Comparison of ENCODE assay signal across 20 cellular contexts in the genomic region with DNA sequence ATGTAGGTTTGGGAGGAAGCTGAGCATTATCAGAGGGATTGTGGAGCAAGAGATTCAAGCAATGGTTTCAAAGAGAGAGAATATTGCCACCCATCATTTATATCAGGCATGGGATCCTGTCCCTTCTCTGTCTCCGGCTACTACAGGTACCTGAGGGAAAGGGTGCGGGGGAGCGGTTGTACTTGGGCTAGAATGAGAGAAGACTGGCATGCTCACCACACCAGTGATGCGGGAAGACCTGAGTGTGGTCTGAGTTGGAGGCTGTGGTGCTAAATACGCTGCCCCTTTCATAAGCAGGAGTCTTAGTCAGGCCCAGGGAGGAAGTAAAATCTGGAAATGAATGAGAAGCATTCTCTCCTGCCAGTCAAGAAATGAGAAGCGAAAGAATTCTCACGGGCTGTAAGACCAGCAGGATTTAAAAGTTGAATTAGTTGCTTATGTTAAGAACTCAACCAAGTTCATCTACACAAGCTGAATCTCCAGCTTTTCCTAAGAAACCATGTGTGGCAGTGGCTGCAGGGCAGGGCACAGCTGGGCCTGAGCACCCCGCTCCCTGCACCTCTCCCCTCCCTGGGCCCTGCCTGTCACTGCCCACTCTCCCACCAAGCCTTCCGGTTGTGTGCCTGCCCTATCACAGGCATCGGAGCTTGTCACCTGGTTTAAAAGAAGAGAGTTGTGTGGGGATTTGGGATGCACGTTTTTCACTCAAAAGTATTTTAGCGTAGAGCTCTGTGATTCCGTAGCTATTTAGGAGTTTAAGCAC. TPM values are rescaled to one million over a fixed set of nuclear protein-coding genes. Genes with fewer than 3 reads are reported as not detected.
DNase-seq lines count a peak whose midpoint lies in the region; ATAC-seq and TF ChIP-seq lines count a peak whose summit lies in the region.
"Had no signal": no experiment of that assay in that cellular context is flagged by ENCODE, and none has a peak within 500 bp of the region (broad histone marks: within the 10 kb centered on the region; RNA-seq: fewer than 3 reads in every experiment).

No MANE protein-coding gene starts in this region.

- H3K4me3 Mint-ChIP-seq in immature natural killer cell = no peak overlapping the region
- H3K4me3 Mint-ChIP-seq in stimulated activated naive B cell treated with anti-CD40 and anti-IgM and Interleukin-4, amounts not matched to agents 10 μg/mL and 1 μg/mL and 100 μg/mL, for 72 hours = no peak overlapping the region
- H3K4me3 Mint-ChIP-seq: activated naive CD4-positive, alpha-beta T cell treated with anti-CD3 and anti-CD28 coated beads, Interleukin-2, amount 50 U/mL, for 24 hours; activated T-cell treated with anti-CD3 and anti-CD28 coated beads, Interleukin-2, amount 50 U/mL, for 4 hours; WTC11 had no signal

- H3K27ac ChIP-seq in cardiac muscle cell (peak overlapping the region; percentile 49), left ventricle myocardium inferior (replicated peaks) (no peak overlapping the region), RWPE2 (ENCODE audit: poor library complexity, severe bottlenecking) (no peak overlapping the region)
- H3K27ac ChIP-seq: HL-60, suprapubic skin, vagina had no signal

- TF ChIP-seq CTCF in cardiac muscle cell (IDR thresholded peaks at IDR 0.05; ENCODE audit: low read depth, low read length) (no peak), left ventricle myocardium inferior (IDR thresholded peaks at IDR 0.05; ENCODE audit: borderline replicate concordance) (no peak), RWPE2 (IDR thresholded peaks at IDR 0.05; ENCODE audit: poor library complexity, severe bottlenecking) (no peak)

- peaks cover 0 to 6% (median 4%) of the 10 kb centered on the region in 3 donors for H3K27me3 Mint-ChIP-seq in immature natural killer cell (ENCODE audit: low read depth in 3 of 3)
- no peaks in the 10 kb centered on the region for H3K27me3 Mint-ChIP-seq in stimulated activated naive B cell treated with anti-CD40 and anti-IgM and Interleukin-4, amounts not matched to agents 10 μg/mL and 1 μg/mL and 100 μg/mL, for 72 hours
- H3K27me3 Mint-ChIP-seq: activated naive CD4-positive, alpha-beta T cell treated with anti-CD3 and anti-CD28 coated beads, Interleukin-2, amount 50 U/mL, for 24 hours had no signal

- H3K36me3 ChIP-seq in cardiac muscle cell = peaks cover 28% of the 10 kb centered on the region
- H3K36me3 ChIP-seq in left ventricle myocardium inferior = peaks cover 84% of the 10 kb centered on the region
- peaks cover 38% of the 10 kb centered on the region for H3K36me3 ChIP-seq in RWPE2 (ENCODE audit: low read depth)
- H3K36me3 ChIP-seq in H7 (replicated peaks; ENCODE audit: control insufficient read depth, insufficient read depth, low read length) = peaks cover 33% of the 10 kb centered on the region

- DNase-seq in cardiac muscle cell (ENCODE audit: low read depth in 1 of 2, low spot score in 1 of 2) = no peak
- no peak for DNase-seq in left ventricle myocardium inferior
- DNase-seq in RWPE2 (ENCODE audit: low spot score) = peak; percentile 25
- DNase-seq in immature natural killer cell = no peak
- no peak for DNase-seq in stimulated activated naive B cell treated with anti-CD40 and anti-IgM and Interleukin-4, amounts not matched to agents 10 μg/mL and 1 μg/mL and 100 μg/mL, for 72 hours
- DNase-seq in H4 (ENCODE audit: low spot score) = no peak
- DNase-seq in H7 = no peak
- DNase-seq: activated T-cell treated with anti-CD3 and anti-CD28 coated beads, Interleukin-2, amount 50 U/mL, for 4 hours; C1 segment of cervical spinal cord; DMS 273 treated with DMSO at 0.1 percent for 48 hours; IMR-90; NCI-H146 had no signal

- H3K9me3 ChIP-seq in cardiac muscle cell (ENCODE audit: low read depth) = no peaks in the 10 kb centered on the region
- no peaks in the 10 kb centered on the region for H3K9me3 ChIP-seq in left ventricle myocardium inferior (replicated peaks)
- no peaks in the 10 kb centered on the region for H3K9me3 ChIP-seq in RWPE2 (ENCODE audit: severe bottlenecking)
- H3K9me3 ChIP-seq: suprapubic skin, vagina had no signal

- ATAC-seq in RWPE2 (ENCODE audit: low read depth) (no peak), esophagus mucosa (no peak)
- ATAC-seq in stimulated activated naive B cell treated with anti-CD40 and anti-IgM and Interleukin-4, amounts not matched to agents 10 μg/mL and 1 μg/mL and 100 μg/mL, for 72 hours (replicated peaks) = no peak
- ATAC-seq: activated T-cell treated with anti-CD3 and anti-CD28 coated beads, Interleukin-2, amount 50 U/mL, for 4 hours; sciatic nerve; WTC11 had no signal

- H3K9me3 Mint-ChIP-seq in immature natural killer cell = no peaks in the 10 kb centered on the region
- no peaks in the 10 kb centered on the region for H3K9me3 Mint-ChIP-seq in stimulated activated naive B cell treated with anti-CD40 and anti-IgM and Interleukin-4, amounts not matched to agents 10 μg/mL and 1 μg/mL and 100 μg/mL, for 72 hours
- H3K9me3 Mint-ChIP-seq: activated naive CD4-positive, alpha-beta T cell treated with anti-CD3 and anti-CD28 coated beads, Interleukin-2, amount 50 U/mL, for 24 hours; activated T-cell treated with anti-CD3 and anti-CD28 coated beads, Interleukin-2, amount 50 U/mL, for 4 hours had no signal

- H3K4me1 ChIP-seq in cardiac muscle cell (ENCODE audit: low read depth) (peaks cover 7% of the 10 kb centered on the region), left ventricle myocardium inferior (peaks cover 30% of the 10 kb centered on the region), RWPE2 (ENCODE audit: insufficient read depth, poor library complexity, severe bottlenecking) (no peaks in the 10 kb centered on the region)
- H3K4me1 ChIP-seq: suprapubic skin, vagina had no signal

- intact Hi-C loops in left ventricle myocardium inferior (cut with micrococcal nuclease) = no loop called here

- peak overlapping the region in 4 of 6 donors; percentile 3 to 34 (median 32) for H3K27ac Mint-ChIP-seq in immature natural killer cell
- H3K27ac Mint-ChIP-seq in stimulated activated naive B cell treated with anti-CD40 and anti-IgM and Interleukin-4, amounts not matched to agents 10 μg/mL and 1 μg/mL and 100 μg/mL, for 72 hours = peak overlapping the region; percentile 87
- H3K27ac Mint-ChIP-seq: activated naive CD4-positive, alpha-beta T cell treated with anti-CD3 and anti-CD28 coated beads, Interleukin-2, amount 50 U/mL, for 24 hours; WTC11 had no signal

- H3K4me1 Mint-ChIP-seq in immature natural killer cell = peaks cover 32 to 44% of the 10 kb centered on the region in 2 donors
- no peaks in the 10 kb centered on the region for H3K4me1 Mint-ChIP-seq in stimulated activated naive B cell treated with anti-CD40 and anti-IgM and Interleukin-4, amounts not matched to agents 10 μg/mL and 1 μg/mL and 100 μg/mL, for 72 hours
- H3K4me1 Mint-ChIP-seq: activated naive CD4-positive, alpha-beta T cell treated with anti-CD3 and anti-CD28 coated beads, Interleukin-2, amount 50 U/mL, for 24 hours; WTC11 had no signal

- peaks cover 25 to 55% (median 34%) of the 10 kb centered on the region in 3 donors for H3K36me3 Mint-ChIP-seq in immature natural killer cell
- peaks cover 49 to 63% of the 10 kb centered on the region in 2 donors for H3K36me3 Mint-ChIP-seq in stimulated activated naive B cell treated with anti-CD40 and anti-IgM and Interleukin-4, amounts not matched to agents 10 μg/mL and 1 μg/mL and 100 μg/mL, for 72 hours

- H3K27me3 ChIP-seq in cardiac muscle cell (no peaks in the 10 kb centered on the region), left ventricle myocardium inferior (ENCODE audit: low read depth) (no peaks in the 10 kb centered on the region), RWPE2 (ENCODE audit: insufficient read depth, poor library complexity, severe bottlenecking) (no peaks in the 10 kb centered on the region), H7 (ENCODE audit: control insufficient read depth, insufficient read depth, low read length) (no peaks in the 10 kb centered on the region)
- H3K27me3 ChIP-seq: suprapubic skin, vagina had no signal

- H3K4me3 ChIP-seq in cardiac muscle cell = no peak overlapping the region
- H3K4me3 ChIP-seq in left ventricle myocardium inferior = no peak overlapping the region
- H3K4me3 ChIP-seq in RWPE2 (ENCODE audit: severe bottlenecking) = no peak overlapping the region
- no peak overlapping the region for H3K4me3 ChIP-seq in H7 (ENCODE audit: insufficient read depth, low read depth, low read length)
- H3K4me3 ChIP-seq: lung, suprapubic skin, vagina had no signal

RNA-seq across cellular contexts. Expression of a gene that starts 24.8 kb away (rescaled TPM):
- 1.4 and 2.7 TPM in 2 replicates for total RNA-seq in cardiac muscle cell
- polyA plus RNA-seq in cardiac muscle cell = 0.37 and 0.92 TPM in 2 replicates
- total RNA-seq in left ventricle myocardium inferior = 0.44 TPM
- polyA plus RNA-seq in immature natural killer cell = not detected
- total RNA-seq in H4 (2014; rRNA removed; shearing (Covaris generic)) = 0.19 and 1.3 TPM in 2 replicates
- total RNA-seq in esophagus mucosa = 0.28 TPM
- total RNA-seq in H7 (2014; rRNA removed; shearing (Covaris generic)) = 0.07 and 0.24 TPM in 2 replicates
